In genomic region chr10:133140417-133141143, GRCh38 we compare ENCODE assay signal across 1 cellular context.
TF ChIP-seq lines count a peak whose summit lies in the region.

No MANE protein-coding gene starts in this region.

TF ChIP-seq in HepG2, 621 proteins besides CTCF, POLR2A, EP300 and RAD21:
- TF ChIP-seq, protein P1, sequence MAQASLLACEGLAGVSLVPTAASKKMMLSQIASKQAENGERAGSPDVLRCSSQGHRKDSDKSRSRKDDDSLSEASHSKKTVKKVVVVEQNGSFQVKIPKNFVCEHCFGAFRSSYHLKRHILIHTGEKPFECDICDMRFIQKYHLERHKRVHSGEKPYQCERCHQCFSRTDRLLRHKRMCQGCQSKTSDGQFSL (CRISPR knock-in tag; IDR thresholded peaks at IDR 0.05): no peak
- TF ChIP-seq SATB2 (CRISPR knock-in tag; IDR thresholded peaks at IDR 0.05) (no peak), GPBP1L1 (CRISPR knock-in tag; IDR thresholded peaks at IDR 0.05) (no peak), HNF1B (CRISPR knock-in tag; IDR thresholded peaks at IDR 0.05) (no peak), ZNF556 (CRISPR knock-in tag; IDR thresholded peaks at IDR 0.05; ENCODE audit: borderline replicate concordance) (no peak), SMC3 (IDR thresholded peaks at IDR 0.05; ENCODE audit: low read length) (no peak), TEAD3 (CRISPR knock-in tag; optimal IDR thresholded peaks at IDR 0.05; ENCODE audit: borderline replicate concordance) (no peak), DR1 (CRISPR knock-in tag; IDR thresholded peaks at IDR 0.05) (no peak), PREB (CRISPR knock-in tag; IDR thresholded peaks at IDR 0.05) (no peak), TBX3 (IDR thresholded peaks at IDR 0.05; ENCODE audit: borderline replicate concordance) (no peak)
- TF ChIP-seq, protein P2, sequence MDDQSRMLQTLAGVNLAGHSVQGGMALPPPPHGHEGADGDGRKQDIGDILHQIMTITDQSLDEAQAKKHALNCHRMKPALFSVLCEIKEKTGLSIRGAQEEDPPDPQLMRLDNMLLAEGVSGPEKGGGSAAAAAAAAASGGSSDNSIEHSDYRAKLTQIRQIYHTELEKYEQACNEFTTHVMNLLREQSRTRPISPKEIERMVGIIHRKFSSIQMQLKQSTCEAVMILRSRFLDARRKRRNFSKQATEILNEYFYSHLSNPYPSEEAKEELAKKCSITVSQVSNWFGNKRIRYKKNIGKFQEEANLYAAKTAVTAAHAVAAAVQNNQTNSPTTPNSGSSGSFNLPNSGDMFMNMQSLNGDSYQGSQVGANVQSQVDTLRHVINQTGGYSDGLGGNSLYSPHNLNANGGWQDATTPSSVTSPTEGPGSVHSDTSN (CRISPR knock-in tag; IDR thresholded peaks at IDR 0.05; ENCODE audit: borderline replicate concordance): no peak
